8 cellular contexts compared by ENCODE assay signal in genomic region chr10:71772832-71773220, GRCh38. TPM values are rescaled to one million over a fixed set of nuclear protein-coding genes. Genes with fewer than 3 reads are reported as not detected.
DNase-seq lines count a peak whose midpoint lies in the region; ATAC-seq, FAIRE-seq and TF ChIP-seq lines count a peak whose summit lies in the region.

No MANE protein-coding gene starts in this region.

- H3K9me3 Mint-ChIP-seq in nephron: no peaks in the 10 kb centered on the region

- ATAC-seq in GM19035 (IDR thresholded peaks at IDR 0.05; ENCODE audit: unreplicated experiment) (no peak), HG03469 (IDR thresholded peaks at IDR 0.05; ENCODE audit: unreplicated experiment) (no peak)

- peak overlapping the region; percentile 88 to 100 (median 98) for H3K4me2 ChIP-seq in BLaER1 treated with 17β-estradiol and CSF1 and Interleukin-3, amounts not matched to agents 10 nM and 100 nM
- H3K4me2 ChIP-seq in PC-9 (peak overlapping the region; percentile 99), endothelial cell of umbilical vein (ENCODE audit: insufficient read depth, low read length) (peak overlapping the region; percentile 28)

- peaks cover 38% of the 10 kb centered on the region for H3K4me1 Mint-ChIP-seq in nephron

- no peak for TF ChIP-seq POLR2A in endothelial cell of umbilical vein (IDR thresholded peaks at IDR 0.05; ENCODE audit: low read depth, low read length)

- H3K27me3 Mint-ChIP-seq in nephron (ENCODE audit: low read depth): peaks cover 31% of the 10 kb centered on the region

- TSS peak; percentile 26 for BruUV-seq in PC-9 (replicated peaks; lab: Mats Ljungman, UMichigan)
- no TSS peak for BruUV-seq in endothelial cell of umbilical vein (replicated peaks; lab: Mats Ljungman, UMichigan)

- H3K27ac ChIP-seq in BLaER1 treated with 17β-estradiol and CSF1 and Interleukin-3, amounts not matched to agents 10 nM and 100 nM: peak overlapping the region; percentile 10 to 98 (median 93); a peak in 20 of 22 replicates
- H3K27ac ChIP-seq in PC-9 (no peak overlapping the region), endothelial cell of umbilical vein (ENCODE audit: insufficient read depth, low read depth, low read length) (no peak overlapping the region)

- TF ChIP-seq CTCF in PC-9 (conservative IDR thresholded peaks at IDR 0.05): no peak
- TF ChIP-seq CTCF in endothelial cell of umbilical vein (IDR thresholded peaks at IDR 0.05; ENCODE audit: extremely low read depth in 1 of 2, insufficient read depth in 1 of 2, low read depth in 1 of 2, low read length in 2 of 2): no peak
- no peak for TF ChIP-seq CTCF in nephron (IDR thresholded peaks at IDR 0.05; ENCODE audit: unreplicated experiment in 3 of 3)

- dilution Hi-C loops in endothelial cell of umbilical vein (cut with MboI; ENCODE audit: extremely low pct_ligation_motif_present, low sequenced_read_pairs): no loop called here

- H3K27me3 ChIP-seq in BLaER1 treated with 17β-estradiol and CSF1 and Interleukin-3, amounts not matched to agents 10 nM and 100 nM: peaks cover 0 to 17% (median 0%) of the 10 kb centered on the region in 11 experiments; a peak in 7 of 22 replicates
- H3K27me3 ChIP-seq in PC-9 (ENCODE audit: insufficient read depth, low read depth) (no peaks in the 10 kb centered on the region), endothelial cell of umbilical vein (ENCODE audit: control insufficient read depth in 2 of 2, insufficient read depth in 2 of 2, low read length in 2 of 2) (no peaks in the 10 kb centered on the region)

- H3K9me1 ChIP-seq in endothelial cell of umbilical vein (replicated peaks; ENCODE audit: control insufficient read depth, extremely low read depth, insufficient read depth, low read length): no peaks in the 10 kb centered on the region

- no peak for FAIRE-seq in endothelial cell of umbilical vein (lab: Jason Lieb, UNC)

- peak overlapping the region; percentile 51 to 72 (median 60) for H3K4me3 Mint-ChIP-seq in nephron

- peak overlapping the region; percentile 38 to 96 (median 86) for H3K4me3 ChIP-seq in BLaER1 treated with 17β-estradiol and CSF1 and Interleukin-3, amounts not matched to agents 10 nM and 100 nM
- H3K4me3 ChIP-seq in PC-9 (peak overlapping the region; percentile 81), endothelial cell of umbilical vein (replicated peaks in 1 of 3; ENCODE audit: insufficient read depth in 1 of 3, low read depth in 1 of 3, low read length in 3 of 3) (peak overlapping the region in 2 of 3 experiments; percentile 28 to 44)

- H3K9ac ChIP-seq in BLaER1 treated with 17β-estradiol and CSF1 and Interleukin-3, amounts not matched to agents 10 nM and 100 nM: peak overlapping the region; percentile 63 to 92 (median 86)
- no peak overlapping the region for H3K9ac ChIP-seq in endothelial cell of umbilical vein (replicated peaks; ENCODE audit: extremely low read depth, insufficient read depth, low read length)

- DNase-seq in PC-9: peak in 1 of 2 experiments; percentile 34
- no peak for DNase-seq in endothelial cell of umbilical vein (ENCODE audit: low read depth, low spot score)
- DNase-seq in NCI-H1092 treated with DMSO at 0.1 percent for 48 hours (lab: John Stamatoyannopoulos, UW): no peak
- DNase-seq in AG20443 (ENCODE audit: low spot score): no peak

- H3K36me3 ChIP-seq in BLaER1 treated with 17β-estradiol and CSF1 and Interleukin-3, amounts not matched to agents 10 nM and 100 nM: peaks cover 0 to 44% (median 4%) of the 10 kb centered on the region in 11 experiments; a peak in 11 of 22 replicates
- H3K36me3 ChIP-seq in PC-9 (ENCODE audit: low read depth) (peaks cover 6% of the 10 kb centered on the region), endothelial cell of umbilical vein (ENCODE audit: control insufficient read depth in 2 of 2, extremely low read depth in 1 of 2, insufficient read depth in 2 of 2, low read length in 2 of 2) (no peaks in the 10 kb centered on the region)

- H3F3A ChIP-seq in PC-9 (ENCODE audit: insufficient read depth, low read depth): peaks cover 39% of the 10 kb centered on the region

- H3K79me2 ChIP-seq in PC-9 (ENCODE audit: low read depth): peaks cover 43% of the 10 kb centered on the region
- H3K79me2 ChIP-seq in endothelial cell of umbilical vein (ENCODE audit: control insufficient read depth, insufficient read depth, low read length): no peaks in the 10 kb centered on the region

- peaks cover 0 to 9% (median 7%) of the 10 kb centered on the region in 11 experiments; a peak in 14 of 22 replicates for H3K9me3 ChIP-seq in BLaER1 treated with 17β-estradiol and CSF1 and Interleukin-3, amounts not matched to agents 10 nM and 100 nM (replicated peaks in 1 of 11)
- H3K9me3 ChIP-seq in PC-9 (ENCODE audit: insufficient read depth, low read depth) (no peaks in the 10 kb centered on the region), endothelial cell of umbilical vein (replicated peaks; ENCODE audit: control insufficient read depth, insufficient read depth, low read length) (no peaks in the 10 kb centered on the region)

- H2AFZ ChIP-seq in PC-9 (peak overlapping the region; percentile 71), endothelial cell of umbilical vein (ENCODE audit: low read depth, low read length) (peak overlapping the region; percentile 85)

- H4K20me1 ChIP-seq in BLaER1 treated with 17β-estradiol and CSF1 and Interleukin-3, amounts not matched to agents 10 nM and 100 nM: peaks cover 0 to 48% (median 8%) of the 10 kb centered on the region in 11 experiments; a peak in 9 of 22 replicates
- H4K20me1 ChIP-seq in PC-9 (ENCODE audit: insufficient read depth) (no peaks in the 10 kb centered on the region), endothelial cell of umbilical vein (replicated peaks; ENCODE audit: control insufficient read depth, extremely low read depth, insufficient read depth, low read length) (no peaks in the 10 kb centered on the region)

- no peaks in the 10 kb centered on the region for H3K9me2 ChIP-seq in PC-9 (ENCODE audit: insufficient read depth)

- H3K27ac Mint-ChIP-seq in nephron: no peak overlapping the region

- CTCF ChIA-PET in PC-9 (lab: Charles Lee): interaction anchor here (1.2 to 1.8 kb wide), 5 partner anchors 58 to 471 kb away, joined by 3 to 6 read pairs (median 5); no protein-coding TSS in a partner anchor
- CTCF ChIA-PET in endothelial cell of umbilical vein (lab: Charles Lee): interaction anchor here (0.7 to 3.8 kb wide), 33 partner anchors 8 to 457 kb away, joined by 3 to 21 read pairs (median 5); partner anchors contain the start of gene PSAP

- peaks cover 83 to 98% (median 92%) of the 10 kb centered on the region in 10 experiments for H3K4me1 ChIP-seq in BLaER1 treated with 17β-estradiol and CSF1 and Interleukin-3, amounts not matched to agents 10 nM and 100 nM
- peaks cover 66% of the 10 kb centered on the region for H3K4me1 ChIP-seq in PC-9 (replicated peaks; ENCODE audit: insufficient read depth)
- peaks cover 28% of the 10 kb centered on the region for H3K4me1 ChIP-seq in endothelial cell of umbilical vein (ENCODE audit: control insufficient read depth, extremely low read depth, insufficient read depth, low read length)

- intact Hi-C loops in PC-9 (cut with micrococcal nuclease; ENCODE audit: unreplicated experiment): loop anchor here (2.0 kb wide), 2 partner anchors 74 to 116 kb away; no protein-coding TSS in a partner anchor
- intact Hi-C loops in endothelial cell of umbilical vein (cut with micrococcal nuclease): loop anchor here (2.0 kb wide), 2 partner anchors 46 to 78 kb away; no protein-coding TSS in a partner anchor

- POLR2A ChIA-PET in PC-9 (lab: Charles Lee; ENCODE audit: unreplicated experiment) (interaction anchor here (0.6 to 0.8 kb wide), 4 partner anchors 44 to 613 kb away, joined by 3 to 6 read pairs (median 4); no protein-coding TSS in a partner anchor), endothelial cell of umbilical vein (lab: Charles Lee) (no interaction called here)

- H3K36me3 Mint-ChIP-seq in nephron (ENCODE audit: low read depth): no peaks in the 10 kb centered on the region

TF ChIP-seq in endothelial cell of umbilical vein, 7 proteins besides CTCF, POLR2A, EP300 and RAD21:
- TF ChIP-seq MAX (IDR thresholded peaks at IDR 0.05; ENCODE audit: insufficient read depth, insufficient read length): no peak
- TF ChIP-seq JUN (IDR thresholded peaks at IDR 0.05; ENCODE audit: borderline replicate concordance, insufficient read depth, insufficient read length, low read depth): no peak
- no peak for TF ChIP-seq POLR2AphosphoS5 (IDR thresholded peaks at IDR 0.05; ENCODE audit: insufficient read depth, low read depth, low read length)
- no peak for TF ChIP-seq FOS (IDR thresholded peaks at IDR 0.05; ENCODE audit: borderline replicate concordance, insufficient read depth, low read length)
- no peak for TF ChIP-seq MYC (IDR thresholded peaks at IDR 0.05; ENCODE audit: low read depth, low read length)
- TF ChIP-seq EZH2 (IDR thresholded peaks at IDR 0.05; ENCODE audit: borderline replicate concordance, low read depth, low read length, severe bottlenecking): no peak
- no peak for TF ChIP-seq GATA2 (IDR thresholded peaks at IDR 0.05; ENCODE audit: insufficient read depth, insufficient read length, low read depth, low read length)

RNA-seq across cellular contexts. Expression of gene VSIR, which starts 0.5 kb away (rescaled TPM):
- total RNA-seq in PC-9 (2021): 57.7 and 59.3 TPM in 2 replicates
- 4.9 and 5.1 TPM in 2 replicates for total RNA-seq in endothelial cell of umbilical vein
- 6.3 and 8.0 TPM in 2 replicates for polyA plus RNA-seq in endothelial cell of umbilical vein
- polyA plus RNA-seq in endothelial cell of umbilical vein (2011; cell fraction: cytosol; rRNA removed): 4.9 and 5.5 TPM in 2 replicates
- 3.7 and 5.2 TPM in 2 replicates for polyA plus RNA-seq in endothelial cell of umbilical vein (2011; cell fraction: nucleus; rRNA removed)
- 5.5 and 6.3 TPM in 2 replicates for polyA plus RNA-seq in endothelial cell of umbilical vein (2012)
- polyA minus RNA-seq in endothelial cell of umbilical vein: 3.4 and 4.7 TPM in 2 replicates
- polyA minus RNA-seq in endothelial cell of umbilical vein (2011; cell fraction: cytosol; rRNA and poly(A)+ RNA removed): 4.0 TPM
- polyA minus RNA-seq in endothelial cell of umbilical vein (2011; cell fraction: nucleus; rRNA and poly(A)+ RNA removed): 4.3 and 5.4 TPM in 2 replicates

RNA-seq across cellular contexts. Expression of gene C10orf105, which starts 53.2 kb away (rescaled TPM):
- total RNA-seq in PC-9 (2021) (not detected in 2 replicates), endothelial cell of umbilical vein (not detected in 2 replicates)
- not detected in 2 replicates for polyA plus RNA-seq in endothelial cell of umbilical vein
- not detected in 2 replicates for polyA plus RNA-seq in endothelial cell of umbilical vein (2011; cell fraction: cytosol; rRNA removed)
- not detected in 2 replicates for polyA plus RNA-seq in endothelial cell of umbilical vein (2011; cell fraction: nucleus; rRNA removed)
- polyA plus RNA-seq in endothelial cell of umbilical vein (2012): not detected in 2 replicates
- polyA minus RNA-seq in endothelial cell of umbilical vein: not detected in 2 replicates
- not detected for polyA minus RNA-seq in endothelial cell of umbilical vein (2011; cell fraction: cytosol; rRNA and poly(A)+ RNA removed)
- polyA minus RNA-seq in endothelial cell of umbilical vein (2011; cell fraction: nucleus; rRNA and poly(A)+ RNA removed): not detected in 2 replicates

Comparison
In these comparisons a context has a peak if more than half of its experiments do, and no peak if none do; other contexts are left out.
1. H3K27ac ChIP-seq: peak in BLaER1 treated with 17β-estradiol and CSF1 and Interleukin-3, amounts not matched to agents 10 nM and 100 nM (11 of 11); none in PC-9 (single experiment) and endothelial cell of umbilical vein (single experiment).
2. H3K4me2 ChIP-seq: peak in every context shown above with its lines; median percentile 99 in PC-9; 98 in BLaER1 treated with 17β-estradiol and CSF1 and Interleukin-3, amounts not matched to agents 10 nM and 100 nM; 28 in endothelial cell of umbilical vein.
3. H3K4me3 ChIP-seq: peak in every context shown above with its lines; median percentile 86 in BLaER1 treated with 17β-estradiol and CSF1 and Interleukin-3, amounts not matched to agents 10 nM and 100 nM; 81 in PC-9; 36 in endothelial cell of umbilical vein.